Comparison of ENCODE assay signal across 8 cellular contexts in the genomic region with DNA sequence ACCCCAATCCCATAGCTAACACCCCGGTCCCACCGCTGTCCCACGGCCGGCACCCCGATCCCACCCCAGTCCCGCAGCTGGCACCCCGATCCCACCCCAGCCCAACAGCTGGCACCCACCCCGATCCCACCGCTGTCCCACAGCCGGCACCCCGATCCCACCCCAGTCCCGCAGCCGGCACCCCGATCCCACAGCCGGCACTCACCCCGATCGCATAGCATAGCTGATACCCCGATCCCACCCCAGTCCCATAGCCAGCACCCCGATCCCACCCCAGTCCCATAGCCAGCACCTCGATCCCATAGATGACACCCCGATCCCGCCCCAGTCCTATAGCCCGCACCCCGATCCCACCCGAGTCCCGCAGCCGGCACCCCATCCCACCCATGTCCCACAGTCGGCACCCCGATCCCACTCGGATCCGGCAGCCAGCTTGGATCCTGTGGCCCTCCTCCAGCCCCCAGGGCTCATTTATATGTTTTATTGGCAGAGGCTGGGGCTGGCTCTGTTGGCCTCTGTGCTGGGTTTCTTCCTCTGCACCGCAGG. TPM values are rescaled to one million over a fixed set of nuclear protein-coding genes. Genes with fewer than 3 reads are reported as not detected.
DNase-seq lines count a peak whose midpoint lies in the region; ATAC-seq and TF ChIP-seq lines count a peak whose summit lies in the region.

No MANE protein-coding gene starts in this region.

- intact Hi-C loops in CD4-positive, alpha-beta T cell (cut with DNase I, micrococcal nuclease) = loop anchor here (1.0 kb wide), 4 partner anchors 8 to 31 kb away; partner anchors contain the start of gene RTEL1 (in 1 of the 2)

- peaks cover 31% of the 10 kb centered on the region for H3K36me3 Mint-ChIP-seq in CD4-positive, alpha-beta T cell (ENCODE audit: low read depth)

- H3K9me3 Mint-ChIP-seq in CD4-positive, alpha-beta T cell = no peaks in the 10 kb centered on the region

- no peaks in the 10 kb centered on the region for H3K9me3 ChIP-seq in CD4-positive, alpha-beta T cell (ENCODE audit: control insufficient read depth, low read length)
- no peaks in the 10 kb centered on the region for H3K9me3 ChIP-seq in SJCRH30 (replicated peaks)
- H3K9me3 ChIP-seq in neuron (ENCODE audit: low read length) = no peaks in the 10 kb centered on the region

- peak overlapping the region; percentile 98 for H3K4me3 Mint-ChIP-seq in CD4-positive, alpha-beta T cell

- H2AFZ ChIP-seq in neuron (ENCODE audit: low read depth, low read length) = no peak overlapping the region

- H3K36me3 ChIP-seq in SJCRH30 (no peaks in the 10 kb centered on the region), neuron (ENCODE audit: insufficient read depth, low read length) (peaks cover 2% of the 10 kb centered on the region)

- ATAC-seq in CD4-positive, alpha-beta T cell (ENCODE audit: poor library complexity) = peak; percentile 1
- ATAC-seq in esophagus mucosa (peak; percentile 21), HG02642 (IDR thresholded peaks at IDR 0.05; ENCODE audit: poor library complexity, unreplicated experiment) (no peak), GM21367 (IDR thresholded peaks at IDR 0.05; ENCODE audit: unreplicated experiment) (no peak)

- H3K4me1 ChIP-seq in SJCRH30 (peaks cover 13% of the 10 kb centered on the region), neuron (ENCODE audit: insufficient read depth, low read length) (peaks cover 15% of the 10 kb centered on the region)

- no peak for TF ChIP-seq CTCF in CD4-positive, alpha-beta T cell (IDR thresholded peaks at IDR 0.05)
- no peak for TF ChIP-seq CTCF in GM20000 (IDR thresholded peaks at IDR 0.05; ENCODE audit: extremely low read depth, missing control alignments)

- H3K27me3 Mint-ChIP-seq in CD4-positive, alpha-beta T cell = no peaks in the 10 kb centered on the region

- peak overlapping the region; percentile 89 for H3K27ac ChIP-seq in CD4-positive, alpha-beta T cell (ENCODE audit: low read depth, low read length)
- H3K27ac ChIP-seq in SJCRH30 = no peak overlapping the region; the same call in 1 of the 2 replicates

- CTCF ChIA-PET in CD4-positive, alpha-beta T cell (lab: Charles Lee) = interaction anchor here (1.4 to 1.7 kb wide), 2 partner anchors 8 to 14 kb away, joined by 6 to 14 read pairs; no protein-coding TSS in a partner anchor

- H3K27ac Mint-ChIP-seq in CD4-positive, alpha-beta T cell = peak overlapping the region; percentile 90

- peaks cover 36% of the 10 kb centered on the region for H3K4me1 Mint-ChIP-seq in CD4-positive, alpha-beta T cell (ENCODE audit: low read depth)

- H3K4me3 ChIP-seq in SJCRH30 (peak overlapping the region; percentile 95), neuron (ENCODE audit: low read length) (peak overlapping the region; percentile 83)

- peak in 2 of 10 experiments; percentile 11 to 13 for DNase-seq in CD4-positive, alpha-beta T cell
- DNase-seq in SJCRH30 (no peak), GM20000 (ENCODE audit: low spot score) (no peak), OCI-M1 (lab: John Stamatoyannopoulos, UW) (no peak)

- no peaks in the 10 kb centered on the region for H3K27me3 ChIP-seq in CD4-positive, alpha-beta T cell (ENCODE audit: control insufficient read depth, insufficient read depth, low read length)
- H3K27me3 ChIP-seq in SJCRH30 (no peaks in the 10 kb centered on the region), neuron (ENCODE audit: insufficient read depth, low read length) (no peaks in the 10 kb centered on the region)

- POLR2A ChIA-PET in CD4-positive, alpha-beta T cell (lab: Charles Lee) = interaction anchor here (0.7 to 13.6 kb wide), 18 partner anchors 9 to 328 kb away, joined by 3 to 449 read pairs (median 4); partner anchors contain the start of genes ARFRP1, HELZ2, LIME1 and PPDPF

RNA-seq across cellular contexts. Expression of gene GMEB2, which starts 0.9 kb away (rescaled TPM):
- total RNA-seq in CD4-positive, alpha-beta T cell = 10 to 100 TPM; 32.9 to 34.0 TPM
- 19.5 and 20.2 TPM in 2 replicates for total RNA-seq in SJCRH30 (2014; rRNA removed; shearing (Covaris generic))
- total RNA-seq in esophagus mucosa = 6.9 TPM

RNA-seq across cellular contexts. Expression of gene STMN3, which starts 25.5 kb away (rescaled TPM):
- 100 to 1,000 TPM; 122 to 127 TPM for total RNA-seq in CD4-positive, alpha-beta T cell
- total RNA-seq in SJCRH30 (2014; rRNA removed; shearing (Covaris generic)) = 36.6 and 38.0 TPM in 2 replicates
- total RNA-seq in esophagus mucosa = 4.6 TPM

RNA-seq across cellular contexts. Expression of gene RTEL1, which starts 30.3 kb away (rescaled TPM):
- 10 to 100 TPM; 25.5 to 27.6 TPM for total RNA-seq in CD4-positive, alpha-beta T cell
- total RNA-seq in SJCRH30 (2014; rRNA removed; shearing (Covaris generic)) = 16.7 and 25.6 TPM in 2 replicates
- total RNA-seq in esophagus mucosa = 12.2 TPM

RNA-seq across cellular contexts. Expression of gene HELZ2, which starts 53.7 kb away (rescaled TPM):
- total RNA-seq in CD4-positive, alpha-beta T cell = 10 to 100 TPM; 57.7 to 59.6 TPM
- 4.6 and 5.7 TPM in 2 replicates for total RNA-seq in SJCRH30 (2014; rRNA removed; shearing (Covaris generic))
- total RNA-seq in esophagus mucosa = 32.0 TPM

Comparison
In these comparisons a context has a peak if more than half of its experiments do, and no peak if none do; other contexts are left out.
1. ATAC-seq: peak in CD4-positive, alpha-beta T cell (single experiment) and esophagus mucosa (single experiment); none in HG02642 (single experiment) and GM21367 (single experiment).